In genomic region chr10:13309792-13310191, GRCh38 we compare ENCODE assay signal across 7 cellular contexts.
"Had no signal": no experiment of that assay in that cellular context is flagged by ENCODE, and none has a peak within 500 bp of the region (broad histone marks: within the 10 kb centered on the region; RNA-seq: fewer than 3 reads in every experiment).

No MANE protein-coding gene starts in this region.

- ATAC-seq: GM12878 had no signal

- DNase-seq: GDM1, GF-D8 had no signal

- H3K4me3 ChIP-seq: GM12878 had no signal

- FAIRE-seq: G401.6, GM12878, GM12891, GM12892, GM19239 had no signal
